ENCODE assay signal across 1 cellular context in the genomic region with DNA sequence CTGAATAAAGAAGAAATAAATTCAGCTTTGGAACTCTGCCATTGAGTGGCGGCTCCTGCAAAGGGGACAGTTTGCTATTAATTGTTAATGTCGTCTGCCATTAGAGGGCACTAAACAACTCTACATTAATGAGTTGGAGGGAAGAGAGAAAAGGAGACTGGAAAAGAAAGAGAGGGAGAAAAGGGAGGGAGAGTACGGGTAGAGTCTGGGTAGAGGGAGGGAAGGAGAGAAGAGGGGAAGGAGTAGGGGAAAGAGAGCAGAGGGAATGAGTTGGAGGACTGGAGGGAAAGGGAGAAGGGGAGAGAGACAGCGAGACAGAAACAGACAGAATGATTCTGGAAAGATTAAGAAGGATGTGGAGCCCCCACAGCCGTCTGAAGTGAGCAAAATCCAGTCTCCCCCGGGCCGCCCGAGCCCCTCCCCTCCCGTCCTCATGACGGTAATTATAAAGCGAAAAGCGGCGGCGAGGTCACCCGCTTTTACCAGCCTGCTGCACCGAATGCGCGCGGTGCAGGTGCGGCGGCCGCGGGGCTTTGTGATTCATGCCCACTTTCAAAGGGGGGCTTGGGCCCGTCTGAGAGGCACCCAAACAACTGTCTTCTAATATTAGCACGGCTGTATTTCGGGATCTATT.
TF ChIP-seq lines count a peak whose summit lies in the region.

No MANE protein-coding gene starts in this region.

TF ChIP-seq in K562, 482 proteins besides CTCF, POLR2A, EP300 and RAD21 (continued from another document and continues in another):
- TF ChIP-seq, protein P1, sequence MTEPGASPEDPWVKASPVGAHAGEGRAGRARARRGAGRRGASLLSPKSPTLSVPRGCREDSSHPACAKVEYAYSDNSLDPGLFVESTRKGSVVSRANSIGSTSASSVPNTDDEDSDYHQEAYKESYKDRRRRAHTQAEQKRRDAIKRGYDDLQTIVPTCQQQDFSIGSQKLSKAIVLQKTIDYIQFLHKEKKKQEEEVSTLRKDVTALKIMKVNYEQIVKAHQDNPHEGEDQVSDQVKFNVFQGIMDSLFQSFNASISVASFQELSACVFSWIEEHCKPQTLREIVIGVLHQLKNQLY (CRISPR knock-in tag; conservative IDR thresholded peaks at IDR 0.05) = no peak
- no peak for TF ChIP-seq RBM17 (IDR thresholded peaks at IDR 0.05; ENCODE audit: borderline replicate concordance, low read depth, low read length)
- no peak for TF ChIP-seq ETV5 (CRISPR knock-in tag; IDR thresholded peaks at IDR 0.05; ENCODE audit: low read depth)
- no peak for TF ChIP-seq GATAD2A (IDR thresholded peaks at IDR 0.05)
- peak in 1 of 2 experiments; percentile 44; a peak in 1 of 4 replicates for TF ChIP-seq HDAC1 (IDR thresholded peaks at IDR 0.05)
- no peak for TF ChIP-seq IRF1 (CRISPR knock-in tag; IDR thresholded peaks at IDR 0.05; ENCODE audit: borderline replicate concordance)
- TF ChIP-seq POU5F1 (IDR thresholded peaks at IDR 0.05; ENCODE audit: borderline replicate concordance, low read depth, low read length, partially characterized antibody) = no peak
- TF ChIP-seq TBL1XR1 (IDR thresholded peaks at IDR 0.05; ENCODE audit: low read length in 2 of 2) = no peak
- TF ChIP-seq FOS (IDR thresholded peaks at IDR 0.05; ENCODE audit: extremely low read depth, insufficient read length) = no peak
- TF ChIP-seq TEAD4 (IDR thresholded peaks at IDR 0.05; ENCODE audit: low read length) = no peak
- no peak for TF ChIP-seq TEAD4 (CRISPR knock-in tag; IDR thresholded peaks at IDR 0.05; ENCODE audit: borderline replicate concordance)
- no peak for TF ChIP-seq FOXA1 (IDR thresholded peaks at IDR 0.05; ENCODE audit: borderline replicate concordance)
- no peak for TF ChIP-seq PTTG1 (tag; IDR thresholded peaks at IDR 0.05; ENCODE audit: low read depth)
- no peak for TF ChIP-seq HOMEZ (CRISPR knock-in tag; IDR thresholded peaks at IDR 0.05)
- TF ChIP-seq POLR2G (IDR thresholded peaks at IDR 0.05; ENCODE audit: low read depth, low read length) = no peak
- TF ChIP-seq GTF2F1 (IDR thresholded peaks at IDR 0.05; ENCODE audit: low read depth, low read length) = no peak
- TF ChIP-seq NKRF (IDR thresholded peaks at IDR 0.05; ENCODE audit: borderline replicate concordance) = no peak
- TF ChIP-seq SMARCA4 (IDR thresholded peaks at IDR 0.05) = no peak; the same call in 1 of the 2 replicates
- no peak for TF ChIP-seq POLR2AphosphoS2 (IDR thresholded peaks at IDR 0.05; ENCODE audit: low read length)
- TF ChIP-seq KLF10 (CRISPR knock-in tag; IDR thresholded peaks at IDR 0.05) = no peak
- no peak for TF ChIP-seq TRIM28 (IDR thresholded peaks at IDR 0.05)
- no peak for TF ChIP-seq CAMTA2 (CRISPR knock-in tag; conservative IDR thresholded peaks at IDR 0.05)
- no peak for TF ChIP-seq CGGBP1 (CRISPR knock-in tag; IDR thresholded peaks at IDR 0.05)
- TF ChIP-seq SUPT5H (IDR thresholded peaks at IDR 0.05) = no peak
- TF ChIP-seq POLR3A (IDR thresholded peaks at IDR 0.05; ENCODE audit: borderline replicate concordance, extremely low read depth, insufficient read depth, insufficient read length) = no peak
- no peak for TF ChIP-seq ZSCAN32 (CRISPR knock-in tag; IDR thresholded peaks at IDR 0.05)
- no peak for TF ChIP-seq KAT8 (IDR thresholded peaks at IDR 0.05; ENCODE audit: low read depth)
- TF ChIP-seq CBX1 (IDR thresholded peaks at IDR 0.05; ENCODE audit: low read depth) = no peak
- TF ChIP-seq ZNF592 (IDR thresholded peaks at IDR 0.05) = no peak
- TF ChIP-seq ZNF785 (CRISPR knock-in tag; IDR thresholded peaks at IDR 0.05) = no peak
- TF ChIP-seq XRCC5 (IDR thresholded peaks at IDR 0.05; ENCODE audit: low read depth, low read length) = no peak
- no peak for TF ChIP-seq SIN3B (IDR thresholded peaks at IDR 0.05; ENCODE audit: low read depth)
- no peak for TF ChIP-seq NR2C1 (IDR thresholded peaks at IDR 0.05)
- TF ChIP-seq NR2C1 (tag; IDR thresholded peaks at IDR 0.05) = no peak
- no peak for TF ChIP-seq GTF2E2 (tag; IDR thresholded peaks at IDR 0.05)
- TF ChIP-seq NELFE (IDR thresholded peaks at IDR 0.05; ENCODE audit: insufficient read depth, insufficient read length) = no peak
- TF ChIP-seq DACH1 (IDR thresholded peaks at IDR 0.05; ENCODE audit: partially characterized antibody) = peak; percentile 43
- no peak for TF ChIP-seq TCFL5 (CRISPR knock-in tag; conservative IDR thresholded peaks at IDR 0.05)
- TF ChIP-seq RBM22 (IDR thresholded peaks at IDR 0.05; ENCODE audit: low read depth, low read length, poor library complexity, severe bottlenecking) = no peak
- no peak for TF ChIP-seq HEY1 (CRISPR knock-in tag; IDR thresholded peaks at IDR 0.05; ENCODE audit: borderline replicate concordance)
- no peak for TF ChIP-seq MGA (IDR thresholded peaks at IDR 0.05)
- TF ChIP-seq ZNF311 (CRISPR knock-in tag; IDR thresholded peaks at IDR 0.05) = no peak
- no peak for TF ChIP-seq ZBTB8A (IDR thresholded peaks at IDR 0.05; ENCODE audit: partially characterized antibody)
